1 cellular context compared by ENCODE assay signal in genomic region chr1:156746716-156747631, GRCh38.
TF ChIP-seq lines count a peak whose summit lies in the region.

No MANE protein-coding gene starts in this region.

TF ChIP-seq in K562, 482 proteins besides CTCF, POLR2A, EP300 and RAD21 (continued from another document and continues in another):
- TF ChIP-seq RBBP5 (IDR thresholded peaks at IDR 0.05; ENCODE audit: borderline replicate concordance, insufficient read depth, low read length, poor library complexity, severe bottlenecking): peak; percentile 52
- TF ChIP-seq HNRNPK (IDR thresholded peaks at IDR 0.05; ENCODE audit: low read depth, low read length, poor library complexity, severe bottlenecking): no peak
- no peak for TF ChIP-seq MTF1 (CRISPR knock-in tag; IDR thresholded peaks at IDR 0.05; ENCODE audit: borderline replicate concordance)
- TF ChIP-seq CHD7 (IDR thresholded peaks at IDR 0.05; ENCODE audit: low read depth, low read length): no peak
- TF ChIP-seq PHF20 (IDR thresholded peaks at IDR 0.05; ENCODE audit: partially characterized antibody): no peak
- no peak for TF ChIP-seq NONO (IDR thresholded peaks at IDR 0.05; ENCODE audit: low read depth in 2 of 2, low read length in 1 of 2)
- no peak for TF ChIP-seq HDAC6 (IDR thresholded peaks at IDR 0.05; ENCODE audit: low read depth, low read length)
- no peak for TF ChIP-seq ATF1 (CRISPR knock-in tag; IDR thresholded peaks at IDR 0.05)
- no peak for TF ChIP-seq ATF1 (tag; IDR thresholded peaks at IDR 0.05)
- no peak for TF ChIP-seq MEF2D (tag; conservative IDR thresholded peaks at IDR 0.05; ENCODE audit: low read depth)
- TF ChIP-seq ZNF134 (CRISPR knock-in tag; conservative IDR thresholded peaks at IDR 0.05): no peak
- no peak for TF ChIP-seq ZNF57 (CRISPR knock-in tag; IDR thresholded peaks at IDR 0.05)
- TF ChIP-seq ZNF830 (CRISPR knock-in tag; IDR thresholded peaks at IDR 0.05): no peak
- TF ChIP-seq RREB1 (CRISPR knock-in tag; IDR thresholded peaks at IDR 0.05): no peak
- no peak for TF ChIP-seq KLF13 (tag; IDR thresholded peaks at IDR 0.05; ENCODE audit: borderline replicate concordance, low read depth)
- TF ChIP-seq DPF2 (IDR thresholded peaks at IDR 0.05): no peak
- TF ChIP-seq ZNF12 (CRISPR knock-in tag; IDR thresholded peaks at IDR 0.05): no peak
- TF ChIP-seq KLF16 (IDR thresholded peaks at IDR 0.05): no peak
- TF ChIP-seq TAF7 (tag; IDR thresholded peaks at IDR 0.05): no peak
- TF ChIP-seq GTF2A2 (tag; IDR thresholded peaks at IDR 0.05): no peak
- no peak for TF ChIP-seq HMG20B (CRISPR knock-in tag; IDR thresholded peaks at IDR 0.05)
- no peak for TF ChIP-seq ETV6 (IDR thresholded peaks at IDR 0.05; ENCODE audit: borderline replicate concordance in 1 of 2, low read depth in 2 of 2, low read length in 1 of 2)
- TF ChIP-seq ETV6 (CRISPR knock-in tag; IDR thresholded peaks at IDR 0.05; ENCODE audit: borderline replicate concordance): no peak
- no peak for TF ChIP-seq ASH1L (IDR thresholded peaks at IDR 0.05; ENCODE audit: borderline replicate concordance, low read depth, partially characterized antibody)
- peak; percentile 67; the same call in 1 of the 2 replicates for TF ChIP-seq TFAP4 (CRISPR knock-in tag; IDR thresholded peaks at IDR 0.05; ENCODE audit: borderline replicate concordance)
- peak; percentile 64; the same call in 1 of the 2 replicates for TF ChIP-seq ZBTB7A (IDR thresholded peaks at IDR 0.05; ENCODE audit: borderline replicate concordance, control insufficient read depth, low read depth, low read length)
- TF ChIP-seq RNF219 (CRISPR knock-in tag; IDR thresholded peaks at IDR 0.05): no peak
- TF ChIP-seq IRF2 (CRISPR knock-in tag; IDR thresholded peaks at IDR 0.05): no peak
- no peak for TF ChIP-seq ZNF583 (CRISPR knock-in tag; IDR thresholded peaks at IDR 0.05)
- TF ChIP-seq ZNF76 (CRISPR knock-in tag; IDR thresholded peaks at IDR 0.05; ENCODE audit: borderline replicate concordance): 0 out of 2 replicates have a peak, but pooled peaks have one; percentile 26
- TF ChIP-seq XRCC3 (IDR thresholded peaks at IDR 0.05): no peak
- TF ChIP-seq DLX4 (CRISPR knock-in tag; IDR thresholded peaks at IDR 0.05): no peak
- no peak for TF ChIP-seq HMGXB4 (CRISPR knock-in tag; IDR thresholded peaks at IDR 0.05)
- TF ChIP-seq ZNF778 (CRISPR knock-in tag; IDR thresholded peaks at IDR 0.05): no peak
- 0 out of 2 replicates have a peak, but pooled peaks have one; percentile 40 for TF ChIP-seq ZNF197 (CRISPR knock-in tag; IDR thresholded peaks at IDR 0.05; ENCODE audit: low read depth)
- no peak for TF ChIP-seq TFAM (CRISPR knock-in tag; conservative IDR thresholded peaks at IDR 0.05)
- TF ChIP-seq ZNF146 (CRISPR knock-in tag; IDR thresholded peaks at IDR 0.05; ENCODE audit: unreplicated experiment): no peak
